10 cellular contexts compared by ENCODE assay signal in the genomic region with DNA sequence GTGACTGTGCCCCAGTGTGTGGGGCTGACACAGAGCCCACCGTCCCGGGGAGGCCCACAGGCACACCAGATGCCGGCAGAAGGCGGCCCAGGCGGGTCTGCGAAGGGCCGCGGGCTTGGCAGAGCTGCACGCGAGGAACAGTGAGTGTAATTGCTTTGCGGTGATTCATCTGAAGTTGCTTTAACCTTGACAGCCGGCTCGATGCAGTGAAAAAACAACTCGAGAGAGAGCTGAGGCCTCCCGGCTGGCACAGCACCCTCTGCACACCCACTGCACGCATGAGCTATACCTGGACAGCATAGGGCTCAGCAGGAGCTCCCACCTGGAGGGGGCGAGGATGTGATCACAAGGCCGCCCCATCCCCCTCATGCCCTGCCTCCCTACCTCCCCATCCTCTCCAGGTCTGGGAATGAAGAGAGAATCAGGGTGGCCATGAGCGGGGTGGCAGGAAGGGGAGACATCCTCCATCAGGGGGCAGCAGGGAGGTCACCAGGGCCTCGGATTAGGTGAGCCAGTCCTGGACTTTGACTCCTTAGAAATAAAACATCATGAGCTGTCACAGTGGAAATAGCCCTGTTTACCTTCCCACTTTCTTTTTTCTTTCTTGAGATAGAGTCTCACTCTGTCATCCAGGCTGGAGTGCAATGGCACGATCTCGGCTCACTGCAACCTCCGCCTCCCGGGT.
DNase-seq lines count a peak whose midpoint lies in the region; ATAC-seq, FAIRE-seq and TF ChIP-seq lines count a peak whose summit lies in the region.
"Had no signal": no experiment of that assay in that cellular context is flagged by ENCODE, and none has a peak within 500 bp of the region (broad histone marks: within the 10 kb centered on the region; RNA-seq: fewer than 3 reads in every experiment).

No MANE protein-coding gene starts in this region.

- ATAC-seq in lower lobe of right lung = no peak

- H3K36me3 Mint-ChIP-seq in MCF 10A (ENCODE audit: insufficient read depth, unreplicated experiment) = no peaks in the 10 kb centered on the region

- H3K36me3 ChIP-seq in breast epithelium (no peaks in the 10 kb centered on the region), WERI-Rb-1 (no peaks in the 10 kb centered on the region), lower lobe of right lung (no peaks in the 10 kb centered on the region)
- H3K36me3 ChIP-seq: BLaER1 had no signal

- TF ChIP-seq CTCF in MCF 10A (IDR thresholded peaks at IDR 0.05; ENCODE audit: unreplicated experiment) (no peak), breast epithelium (IDR thresholded peaks at IDR 0.05) (no peak), WERI-Rb-1 (IDR thresholded peaks at IDR 0.05; ENCODE audit: low read depth, low read length) (peak; percentile 49), lower lobe of right lung (IDR thresholded peaks at IDR 0.05) (no peak)

- H3K4me3 Mint-ChIP-seq in MCF 10A (ENCODE audit: unreplicated experiment) = no peak overlapping the region

- intact Hi-C loops in MCF 10A (cut with micrococcal nuclease) = no loop called here
- intact Hi-C loops in breast epithelium (cut with DNase I; ENCODE audit: low total_unique reads) = no loop called here
- intact Hi-C loops in lower lobe of right lung (cut with DNase I) = no loop called here

- peak; percentile 49 for DNase-seq in MCF 10A (ENCODE audit: unreplicated experiment)
- DNase-seq in breast epithelium (ENCODE audit: low spot score in 2 of 2) = no peak
- peak; percentile 58 for DNase-seq in WERI-Rb-1
- peak; percentile 68 for DNase-seq in iPS-NIHi11 (ENCODE audit: low spot score)
- DNase-seq in urothelium cell line (ENCODE audit: low spot score) = peak; percentile 65
- DNase-seq in NAMALWA (ENCODE audit: low spot score) = no peak
- DNase-seq in cerebellum (ENCODE audit: low spot score) = no peak
- no peak for DNase-seq in lower lobe of right lung
- DNase-seq: NCI-H774 had no signal

- CTCF ChIA-PET in MCF 10A (lab: Yijun Ruan, JAX) = interaction anchor here (1.1 kb wide), 1 partner anchor 9 kb away, joined by 3 read pairs; no protein-coding TSS in a partner anchor

- peaks cover 60% of the 10 kb centered on the region for H3K27me3 Mint-ChIP-seq in MCF 10A (ENCODE audit: insufficient read depth, unreplicated experiment)

- H3K9me3 Mint-ChIP-seq in MCF 10A (ENCODE audit: unreplicated experiment) = no peaks in the 10 kb centered on the region

- H3K27ac ChIP-seq in breast epithelium (no peak overlapping the region), WERI-Rb-1 (no peak overlapping the region), lower lobe of right lung (no peak overlapping the region)
- H3K27ac ChIP-seq: BLaER1 had no signal

- H3K27ac Mint-ChIP-seq in MCF 10A (ENCODE audit: low read depth, unreplicated experiment) = no peak overlapping the region

- H3K9me3 ChIP-seq in breast epithelium = peaks cover 8 to 20% of the 10 kb centered on the region in 2 donors
- no peaks in the 10 kb centered on the region for H3K9me3 ChIP-seq in WERI-Rb-1 (ENCODE audit: severe bottlenecking)
- H3K9me3 ChIP-seq in lower lobe of right lung = peaks cover 7% of the 10 kb centered on the region
- H3K9me3 ChIP-seq: BLaER1 had no signal

- H3K4me1 Mint-ChIP-seq in MCF 10A (ENCODE audit: insufficient read depth, unreplicated experiment) = no peaks in the 10 kb centered on the region

- POLR2A ChIA-PET in MCF 10A (lab: Yijun Ruan, JAX) = interaction anchor here (0.7 to 0.9 kb wide), 3 partner anchors 12 to 56 kb away, joined by 3 to 4 read pairs (median 3); no protein-coding TSS in a partner anchor

- H3K4me3 ChIP-seq in breast epithelium (no peak overlapping the region), WERI-Rb-1 (ENCODE audit: low read depth, low read length) (no peak overlapping the region), lower lobe of right lung (no peak overlapping the region)
- H3K4me3 ChIP-seq: BLaER1 had no signal

- FAIRE-seq in urothelium cell line (lab: Jason Lieb, UNC) = peak; percentile 93

- H3K27me3 ChIP-seq in breast epithelium = peaks cover 0 to 24% of the 10 kb centered on the region in 2 donors
- no peaks in the 10 kb centered on the region for H3K27me3 ChIP-seq in WERI-Rb-1 (ENCODE audit: insufficient read depth, low read depth, severe bottlenecking)
- H3K27me3 ChIP-seq in lower lobe of right lung (ENCODE audit: low read depth) = peaks cover 17% of the 10 kb centered on the region
- H3K27me3 ChIP-seq: BLaER1 had no signal

- H3K4me1 ChIP-seq in breast epithelium = no peaks in the 10 kb centered on the region
- no peaks in the 10 kb centered on the region for H3K4me1 ChIP-seq in lower lobe of right lung

- BruUV-seq in MCF 10A (replicated peaks; lab: Mats Ljungman, UMichigan) = no TSS peak

- no peak for TF ChIP-seq POLR2A in breast epithelium (IDR thresholded peaks at IDR 0.05)

Comparison
In these comparisons a context has a peak if more than half of its experiments do, and no peak if none do; other contexts are left out.
1. DNase-seq: peak in MCF 10A (single experiment), WERI-Rb-1 (single experiment), iPS-NIHi11 (single experiment) and urothelium cell line (single experiment); none in breast epithelium (0 of 2), NAMALWA (single experiment), cerebellum (single experiment) and lower lobe of right lung (single experiment).